24 cellular contexts compared by ENCODE assay signal in genomic region chr10:129854796-129855705, GRCh38.
DNase-seq lines count a peak whose midpoint lies in the region; FAIRE-seq and TF ChIP-seq lines count a peak whose summit lies in the region.
"Had no signal": no experiment of that assay in that cellular context is flagged by ENCODE, and none has a peak within 500 bp of the region (broad histone marks: within the 10 kb centered on the region; RNA-seq: fewer than 3 reads in every experiment).

No MANE protein-coding gene starts in this region.

- no peak overlapping the region for H3K56ac ChIP-seq in H1 (replicated peaks; ENCODE audit: insufficient read length, low read depth, low read length)

- POLR2A ChIA-PET in H1 (lab: Charles Lee; ENCODE audit: partially characterized antibody), result no interaction called here

- TF ChIP-seq POLR2A in H1 (IDR thresholded peaks at IDR 0.05; ENCODE audit: control extremely low read depth in 1 of 2, low read depth in 2 of 2, low read length in 2 of 2), result no peak

- H4K91ac ChIP-seq in H1 (replicated peaks; ENCODE audit: insufficient read length, low read length), result no peak overlapping the region

- H4K5ac ChIP-seq in H1 (ENCODE audit: insufficient read length, low read depth, low read length), result no peak overlapping the region

- no peak overlapping the region for H2BK12ac ChIP-seq in H1 (ENCODE audit: low read depth, low read length)

- H3K36me3 ChIP-seq in H1 (ENCODE audit: control insufficient read depth in 2 of 4, insufficient read depth in 4 of 4, low read length in 3 of 4), result no peaks in the 10 kb centered on the region
- H3K36me3 ChIP-seq in osteoblast (ENCODE audit: insufficient read depth, low read length), result peaks cover 45% of the 10 kb centered on the region
- H3K36me3 ChIP-seq: SJSA1 had no signal

- H2BK15ac ChIP-seq in H1 (ENCODE audit: low read length), result no peak overlapping the region

- H3K14ac ChIP-seq in H1 (ENCODE audit: insufficient read length), result no peak overlapping the region

- H3K79me2 ChIP-seq in H1 (ENCODE audit: control insufficient read depth in 1 of 2, insufficient read depth in 2 of 2, low read length in 2 of 2), result no peaks in the 10 kb centered on the region
- H3K79me2 ChIP-seq in osteoblast (ENCODE audit: insufficient read depth, low read length), result no peaks in the 10 kb centered on the region

- no peaks in the 10 kb centered on the region for H4K20me1 ChIP-seq in H1 (replicated peaks in 1 of 2; ENCODE audit: control insufficient read depth in 1 of 2, insufficient read depth in 2 of 2, low read length in 2 of 2)
- H4K20me1 ChIP-seq in osteoblast (ENCODE audit: insufficient read depth, low read length), result peaks cover 14% of the 10 kb centered on the region

- no peak overlapping the region for H3K18ac ChIP-seq in H1 (ENCODE audit: extremely low read depth, low read length)

- H3K27me3 ChIP-seq in H1 (replicated peaks in 1 of 4; ENCODE audit: control insufficient read depth in 3 of 4, extremely low read depth in 1 of 4, insufficient read depth in 3 of 4, low read length in 3 of 4) (no peaks in the 10 kb centered on the region), osteoblast (ENCODE audit: insufficient read depth, low read length) (no peaks in the 10 kb centered on the region)
- H3K27me3 ChIP-seq: SJSA1 had no signal

- CTCF ChIA-PET in H1 (lab: Charles Lee; ENCODE audit: partially characterized antibody), result interaction anchor here (0.7 to 3.4 kb wide), 11 partner anchors 10 to 272 kb away, joined by 3 to 24 read pairs (median 4); no protein-coding TSS in a partner anchor

- peak in 2 of 3 experiments; percentile 26 to 27; a peak in 2 of 4 replicates for TF ChIP-seq CTCF in H1 (IDR thresholded peaks at IDR 0.05; ENCODE audit: control extremely low read depth in 1 of 3, insufficient read depth in 1 of 3, low read depth in 1 of 3, low read length in 3 of 3)
- no peak for TF ChIP-seq CTCF in osteoblast (IDR thresholded peaks at IDR 0.05; ENCODE audit: extremely low read depth, low read depth, low read length)

- H3K9me3 ChIP-seq in H1 (ENCODE audit: insufficient read depth in 2 of 2, low read depth in 1 of 2, low read length in 1 of 2) (peaks cover 0 to 3% of the 10 kb centered on the region in 2 experiments; a peak in 1 of 4 replicates), osteoblast (ENCODE audit: low read depth, low read length) (no peaks in the 10 kb centered on the region)

- DNase-seq in DMS153 (lab: John Stamatoyannopoulos, UW) (peak; percentile 18), DMS153 treated with DMSO at 0.1 percent for 48 hours (lab: John Stamatoyannopoulos, UW; ENCODE audit: unreplicated experiment) (no peak), H1 (ENCODE audit: low read depth in 1 of 2, low spot score in 2 of 2) (no peak), osteoblast (ENCODE audit: insufficient read length, low spot score, missing footprints) (peak; percentile 57), NCI-H510A treated with DMSO at 0.1 percent for 48 hours (lab: John Stamatoyannopoulos, UW) (no peak), amygdala (lab: John Stamatoyannopoulos, UW) (no peak)
- no peak for DNase-seq in stimulated activated CD4-positive, alpha-beta T cell treated with anti-CD3 and anti-CD28 coated beads, Interleukin-15, amount 100 ng/mL, for 24 hours
- DNase-seq: CD8-positive, alpha-beta memory T cell; DMS 273 treated with DMSO at 0.1 percent for 48 hours; DND-41; GOT3; KBM-7; MV-4-11; NCI-H1105; NCI-H1436 treated with DMSO at 0.1 percent for 48 hours; NCI-H1930; NCI-H446; NCI-H526; NCI-H82; Right ventricle myocardium superior; RPMI8226 had no signal

- no peak overlapping the region for H3K4ac ChIP-seq in H1 (replicated peaks; ENCODE audit: insufficient read length, low read depth, low read length)

- WGBS in H1 (ENCODE audit: extremely low coverage in 1 of 2, insufficient coverage in 1 of 2, insufficient read length in 1 of 2, insufficient replicate concordance in 2 of 2, low coverage in 1 of 2, low lambda C conversion rate in 2 of 2, missing lambda C conversion rate in 1 of 2), 2 experiments, result 85% methylated on average over 30 of the region's 31 CpGs; no CpG with 5 or more reads in 1 of the 2 experiments

- H2AFZ ChIP-seq in H1 (ENCODE audit: low read length) (no peak overlapping the region), osteoblast (ENCODE audit: low read length) (no peak overlapping the region)

- TF ChIP-seq RAD21 in H1 (IDR thresholded peaks at IDR 0.05 in 1 of 2, conservative IDR thresholded peaks at IDR 0.05 in 1 of 2; ENCODE audit: low read depth in 2 of 2, low read length in 2 of 2), result no peak

- H4K8ac ChIP-seq in H1 (ENCODE audit: extremely low read depth, insufficient read depth, low read length), result peak overlapping the region; percentile 64; the same call in 1 of the 2 replicates

- H3K27ac ChIP-seq in H1 (ENCODE audit: low read depth, low read length) (no peak overlapping the region), osteoblast (ENCODE audit: low read depth, low read length) (no peak overlapping the region)
- H3K27ac ChIP-seq: 22Rv1, SJSA1 had no signal

- H3K23me2 ChIP-seq in H1 (ENCODE audit: low read depth, low read length), result no peaks in the 10 kb centered on the region

- no peak overlapping the region for H2AK5ac ChIP-seq in H1 (ENCODE audit: low read depth, low read length)

- no peak for FAIRE-seq in H1 (lab: Jason Lieb, UNC)
- FAIRE-seq: HTR-8/SVneo had no signal

- H3K79me1 ChIP-seq in H1 (ENCODE audit: low read depth, low read length), result no peaks in the 10 kb centered on the region

- no peaks in the 10 kb centered on the region; a peak in 1 of 7 replicates for H3K4me1 ChIP-seq in H1 (replicated peaks in 1 of 4; ENCODE audit: control insufficient read depth in 3 of 4, insufficient read depth in 4 of 4, low read length in 3 of 4)
- no peaks in the 10 kb centered on the region for H3K4me1 ChIP-seq in osteoblast (ENCODE audit: insufficient read depth, low read length)
- H3K4me1 ChIP-seq: SJSA1 had no signal

- H3K4me2 ChIP-seq in H1 (ENCODE audit: insufficient read depth in 1 of 2, low read depth in 2 of 2, low read length in 2 of 2) (no peak overlapping the region), osteoblast (ENCODE audit: insufficient read depth, low read length) (no peak overlapping the region)

- H3K4me3 ChIP-seq in H1 (ENCODE audit: extremely low read depth in 1 of 4, insufficient read depth in 2 of 4, low read depth in 3 of 4, low read length in 4 of 4) (no peak overlapping the region), osteoblast (ENCODE audit: insufficient read depth, low read length) (no peak overlapping the region)
- H3K4me3 ChIP-seq: SJSA1 had no signal

- H2BK5ac ChIP-seq in H1 (ENCODE audit: low read depth, low read length), result no peak overlapping the region

- TF ChIP-seq EP300 in H1 (IDR thresholded peaks at IDR 0.05; ENCODE audit: borderline replicate concordance in 1 of 2, low read depth in 2 of 2, low read length in 2 of 2), result no peak

- no peak overlapping the region for H3K9ac ChIP-seq in H1 (replicated peaks in 1 of 4; ENCODE audit: extremely low read depth in 1 of 4, low read depth in 3 of 4, low read length in 3 of 4)

- no peak overlapping the region for H2BK20ac ChIP-seq in H1 (ENCODE audit: low read length)

- H3K23ac ChIP-seq in H1 (ENCODE audit: insufficient read length), result no peak overlapping the region

- no peak overlapping the region for H2BK120ac ChIP-seq in H1 (replicated peaks; ENCODE audit: low read depth, low read length)

TF ChIP-seq in H1, 55 proteins besides CTCF, POLR2A, EP300 and RAD21:
- TF ChIP-seq FOSL1 (IDR thresholded peaks at IDR 0.05; ENCODE audit: insufficient read depth, low read depth, low read length) (no peak), CREB1 (IDR thresholded peaks at IDR 0.05) (no peak), SUZ12 (IDR thresholded peaks at IDR 0.05; ENCODE audit: low read length) (no peak), KDM5A (IDR thresholded peaks at IDR 0.05; ENCODE audit: low read length) (no peak), CBX5 (IDR thresholded peaks at IDR 0.05; ENCODE audit: low read depth, low read length) (no peak), EGR1 (IDR thresholded peaks at IDR 0.05; ENCODE audit: borderline replicate concordance, low read depth, low read length) (no peak), ZNF274 (IDR thresholded peaks at IDR 0.05; ENCODE audit: borderline replicate concordance, extremely low read depth, low read length) (no peak), GABPA (IDR thresholded peaks at IDR 0.05; ENCODE audit: borderline replicate concordance, insufficient read depth, low read length) (no peak), CHD2 (IDR thresholded peaks at IDR 0.05; ENCODE audit: low read length) (no peak)

Comparison
In these comparisons a context has a peak if more than half of its experiments do, and no peak if none do; other contexts are left out.
1. DNase-seq: peak in DMS153 (single experiment) and osteoblast (single experiment); none in DMS153 treated with DMSO at 0.1 percent for 48 hours (single experiment), H1 (0 of 2), NCI-H510A treated with DMSO at 0.1 percent for 48 hours (single experiment), amygdala (0 of 56) and stimulated activated CD4-positive, alpha-beta T cell treated with anti-CD3 and anti-CD28 coated beads, Interleukin-15, amount 100 ng/mL, for 24 hours (single experiment).